ENCODE assay signal across 8 cellular contexts in genomic region chr9:111525056-111525977, GRCh38. TPM values are rescaled to one million over a fixed set of nuclear protein-coding genes. Genes with fewer than 3 reads are reported as not detected.
DNase-seq lines count a peak whose midpoint lies in the region; ATAC-seq and TF ChIP-seq lines count a peak whose summit lies in the region.

TSS of gene ZNF483 (plus strand) at chr9:111525179. CDS start at chr9:111527396, 2,217 bp downstream.

- H3K4me1 ChIP-seq in heart right ventricle (peaks cover 0 to 19% (median 13%) of the 10 kb centered on the region in 9 donors), ovary (ENCODE audit: insufficient read depth) (no peaks in the 10 kb centered on the region), suprapubic skin (peaks cover 14% of the 10 kb centered on the region)

- H3K27ac ChIP-seq in heart right ventricle (peak within 1 kb of the TSS in 7 of 10 donors; percentile 20 to 66 (median 51)), ovary (peak within 1 kb of the TSS; percentile 47 to 88), suprapubic skin (no peak within 1 kb of the TSS)

- ATAC-seq in heart right ventricle: peak; percentile 87 to 94 (median 90)
- no peak for ATAC-seq in HG02973 (IDR thresholded peaks at IDR 0.05; ENCODE audit: unreplicated experiment)

- H3K4me3 ChIP-seq in heart right ventricle (peak within 1 kb of the TSS; percentile 70 to 98 (median 86)), ovary (peak within 1 kb of the TSS; percentile 72), suprapubic skin (peak within 1 kb of the TSS; percentile 65)

- TF ChIP-seq EP300 in ovary (IDR thresholded peaks at IDR 0.05) (no peak), suprapubic skin (IDR thresholded peaks at IDR 0.05) (no peak)

- TF ChIP-seq POLR2A in ovary (IDR thresholded peaks at IDR 0.05) (peak; percentile 30), suprapubic skin (IDR thresholded peaks at IDR 0.05) (no peak)

- WGBS in heart right ventricle, 2 donors: 1 to 2% methylated on average over 66 of the region's 66 CpGs
- WGBS in ovary, 3 donors: 0 to 1% (median 0%) methylated on average over 62 to 66 of the region's 66 CpGs
- 3% methylated on average over 27 of the region's 66 CpGs for WGBS in suprapubic skin

- POLR2A ChIA-PET in GM10248 (lab: Yijun Ruan, JAX): no interaction called here

- CTCF ChIA-PET in GM10248 (lab: Yijun Ruan, JAX): interaction anchor here (1.3 kb wide), 1 partner anchor 13 kb away, joined by 3 read pairs; no protein-coding TSS in a partner anchor

- no peaks in the 10 kb centered on the region for H3K9me3 ChIP-seq in heart right ventricle
- H3K9me3 ChIP-seq in ovary: no peaks in the 10 kb centered on the region
- no peaks in the 10 kb centered on the region for H3K9me3 ChIP-seq in suprapubic skin

- DNase-seq in GM10248 (ENCODE audit: extremely low spot score): peak; percentile 49
- peak; percentile 77 for DNase-seq in M059J (ENCODE audit: low read depth)
- DNase-seq in T follicular helper cell (ENCODE audit: low read depth): peak; percentile 74
- DNase-seq in amygdala (lab: John Stamatoyannopoulos, UW): peak; percentile 23 to 90 (median 75)
- DNase-seq in heart right ventricle: peak; percentile 73 to 83
- peak; percentile 79 to 90 (median 86) for DNase-seq in ovary
- DNase-seq in suprapubic skin (ENCODE audit: low spot score in 2 of 2): peak in 1 of 2 donors; percentile 77

- TF ChIP-seq CTCF in GM10248 (IDR thresholded peaks at IDR 0.05; ENCODE audit: control extremely low read depth, extremely low read depth, low read depth, missing control alignments): no peak
- TF ChIP-seq CTCF in heart right ventricle (IDR thresholded peaks at IDR 0.05): no peak
- TF ChIP-seq CTCF in ovary (IDR thresholded peaks at IDR 0.05): no peak
- no peak for TF ChIP-seq CTCF in suprapubic skin (IDR thresholded peaks at IDR 0.05)

- intact Hi-C loops in heart right ventricle (cut with DNase I): no loop called here
- intact Hi-C loops in ovary (cut with DNase I): no loop called here

- peaks cover 0 to 11% (median 0%) of the 10 kb centered on the region in 7 donors for H3K27me3 ChIP-seq in heart right ventricle
- H3K27me3 ChIP-seq in ovary: no peaks in the 10 kb centered on the region
- no peaks in the 10 kb centered on the region for H3K27me3 ChIP-seq in suprapubic skin

- H3K36me3 ChIP-seq in heart right ventricle (peaks cover 0 to 32% (median 6%) of the 10 kb centered on the region in 9 donors), ovary (no peaks in the 10 kb centered on the region), suprapubic skin (no peaks in the 10 kb centered on the region)

RNA-seq across cellular contexts. Expression of gene ZNF483, which starts in this region (rescaled TPM):
- total RNA-seq in M059J (2014; rRNA removed; shearing (Covaris generic)): 0.59 and 2.4 TPM in 2 replicates
- total RNA-seq in heart right ventricle: 10 to 100 TPM in 1 of 10 donors, 1 to 10 TPM in 9; 2.7 to 11.3 (median 8.0) TPM
- polyA plus RNA-seq in heart right ventricle: under 1 TPM; 0.09 to 0.59 TPM
- 10 to 100 TPM; 21.1 to 55.5 (median 34.5) TPM for total RNA-seq in ovary
- 1 to 10 TPM; 3.2 to 5.0 TPM for polyA plus RNA-seq in ovary
- total RNA-seq in suprapubic skin: 1 to 10 TPM; 1.4 to 4.5 (median 2.5) TPM
